In genomic region chr11:130524132-130524790, GRCh38 we compare ENCODE assay signal across 18 cellular contexts.
A peak's percentile ranks its signal among the peaks of the same experiment; 100 is the strongest.
DNase-seq lines count a peak whose midpoint lies in the region; ATAC-seq and TF ChIP-seq lines count a peak whose summit lies in the region.
"Had no signal": no experiment of that assay in that cellular context is flagged by ENCODE, and none has a peak within 500 bp of the region (broad histone marks: within the 10 kb centered on the region; RNA-seq: fewer than 3 reads in every experiment).

No MANE protein-coding gene starts in this region.

- no peak for TF ChIP-seq POLR2A in upper lobe of left lung (IDR thresholded peaks at IDR 0.05)

- H3K9me3 Mint-ChIP-seq in HFFc6 (no peaks in the 10 kb centered on the region), chondrocyte (ENCODE audit: low read depth) (no peaks in the 10 kb centered on the region)
- H3K9me3 Mint-ChIP-seq: CD8-positive, alpha-beta T cell had no signal

- H3K4me2 ChIP-seq in mesenchymal stem cell (ENCODE audit: low read length, poor library complexity, severe bottlenecking), result no peak overlapping the region
- H3K4me2 ChIP-seq: BLaER1 had no signal

- no peaks in the 10 kb centered on the region for H3K36me3 Mint-ChIP-seq in HFFc6 (ENCODE audit: low read depth)
- peaks cover 3% of the 10 kb centered on the region for H3K36me3 Mint-ChIP-seq in chondrocyte (ENCODE audit: low read depth)
- H3K36me3 Mint-ChIP-seq: CD8-positive, alpha-beta T cell had no signal

- no peak overlapping the region for H2BK15ac ChIP-seq in mesenchymal stem cell (ENCODE audit: low read depth, poor library complexity, severe bottlenecking)

- no peak overlapping the region for H4K8ac ChIP-seq in mesenchymal stem cell (ENCODE audit: low read length)

- H3K4me3 Mint-ChIP-seq in HFFc6 (no peak overlapping the region), chondrocyte (ENCODE audit: unreplicated experiment) (no peak overlapping the region)
- H3K4me3 Mint-ChIP-seq: CD8-positive, alpha-beta T cell had no signal

- H3K23ac ChIP-seq in mesenchymal stem cell (ENCODE audit: low read length in 2 of 2), result no peak overlapping the region

- no peaks in the 10 kb centered on the region for H3K9me3 ChIP-seq in mesenchymal stem cell (ENCODE audit: control insufficient read depth, low read length)
- H3K9me3 ChIP-seq in subcutaneous abdominal adipose tissue (ENCODE audit: control insufficient read depth in 5 of 5, low read length in 5 of 5), result no peaks in the 10 kb centered on the region
- no peaks in the 10 kb centered on the region for H3K9me3 ChIP-seq in upper lobe of left lung
- H3K9me3 ChIP-seq: BLaER1, HAP-1 had no signal

- H3K4me3 ChIP-seq in mesenchymal stem cell (ENCODE audit: insufficient read depth in 1 of 2, low read depth in 1 of 2, low read length in 2 of 2) (no peak overlapping the region), subcutaneous abdominal adipose tissue (ENCODE audit: low read depth in 1 of 5, low read length in 5 of 5) (no peak overlapping the region), upper lobe of left lung (no peak overlapping the region)
- H3K4me3 ChIP-seq: BLaER1, HAP-1, K562 had no signal

- peak overlapping the region; percentile 57 for H2AK5ac ChIP-seq in mesenchymal stem cell (ENCODE audit: low read length, severe bottlenecking)

- H3K27me3 ChIP-seq in mesenchymal stem cell (ENCODE audit: control insufficient read depth in 1 of 2, insufficient read depth in 1 of 2, low read length in 2 of 2) (no peaks in the 10 kb centered on the region), subcutaneous abdominal adipose tissue (ENCODE audit: control insufficient read depth in 5 of 5, insufficient read depth in 4 of 5, low read length in 5 of 5) (peaks cover 0 to 3% (median 0%) of the 10 kb centered on the region in 5 donors), upper lobe of left lung (no peaks in the 10 kb centered on the region)
- H3K27me3 ChIP-seq: BLaER1 had no signal

- H3K4me1 ChIP-seq in mesenchymal stem cell (ENCODE audit: control insufficient read depth, insufficient read depth, low read depth, low read length) (peaks cover 34% of the 10 kb centered on the region), subcutaneous abdominal adipose tissue (ENCODE audit: control insufficient read depth in 5 of 5, insufficient read depth in 5 of 5, low read length in 5 of 5) (peaks cover 18 to 54% (median 43%) of the 10 kb centered on the region in 5 donors), upper lobe of left lung (peaks cover 0 to 9% (median 3%) of the 10 kb centered on the region in 4 donors)
- H3K4me1 ChIP-seq: HAP-1 had no signal

- H2BK5ac ChIP-seq in mesenchymal stem cell (ENCODE audit: low read depth, low read length, poor library complexity, severe bottlenecking), result no peak overlapping the region

- H2BK12ac ChIP-seq in mesenchymal stem cell (ENCODE audit: low read length in 2 of 2), result peak overlapping the region; percentile 70 to 89

- H3K9ac ChIP-seq in mesenchymal stem cell (ENCODE audit: low read length) (peak overlapping the region; percentile 28), subcutaneous abdominal adipose tissue (ENCODE audit: low read length in 5 of 5) (no peak overlapping the region)
- H3K9ac ChIP-seq: BLaER1 had no signal

- H4K91ac ChIP-seq in mesenchymal stem cell (ENCODE audit: low read length), result no peak overlapping the region

- H3K18ac ChIP-seq in mesenchymal stem cell (ENCODE audit: low read depth in 1 of 2, low read length in 2 of 2), result peak overlapping the region; percentile 37 to 86

- H3K27ac ChIP-seq in mesenchymal stem cell (ENCODE audit: low read length, poor library complexity, severe bottlenecking), result no peak overlapping the region
- H3K27ac ChIP-seq in subcutaneous abdominal adipose tissue (ENCODE audit: low read depth, low read length), result peak overlapping the region; percentile 1
- H3K27ac ChIP-seq in upper lobe of left lung, result peak overlapping the region in 1 of 4 donors; percentile 60
- H3K27ac ChIP-seq: BLaER1 had no signal

- H3K14ac ChIP-seq in mesenchymal stem cell (ENCODE audit: low read length in 2 of 2), result no peak overlapping the region

- H3K4ac ChIP-seq in mesenchymal stem cell (ENCODE audit: low read depth in 1 of 2, low read length in 2 of 2), result peak overlapping the region in 1 of 2 experiments; percentile 25

- peaks cover 48% of the 10 kb centered on the region for H3K4me1 Mint-ChIP-seq in HFFc6 (ENCODE audit: low read depth)
- H3K4me1 Mint-ChIP-seq in chondrocyte (ENCODE audit: low read depth), result peaks cover 38% of the 10 kb centered on the region

- TF ChIP-seq CTCF in HFFc6 (IDR thresholded peaks at IDR 0.05) (no peak), chondrocyte (IDR thresholded peaks at IDR 0.05) (no peak), upper lobe of left lung (IDR thresholded peaks at IDR 0.05) (no peak)

- 97% methylated on average over 7 of the region's 8 CpGs for WGBS in mesenchymal stem cell
- WGBS in upper lobe of left lung, 2 donors, result 90 to 94% methylated on average over 8 of the region's 8 CpGs

- H3K36me3 ChIP-seq in mesenchymal stem cell (ENCODE audit: control insufficient read depth in 1 of 2, insufficient read depth in 2 of 2, low read depth in 1 of 2, low read length in 2 of 2) (no peaks in the 10 kb centered on the region), subcutaneous abdominal adipose tissue (ENCODE audit: control insufficient read depth in 5 of 5, insufficient read depth in 5 of 5, low read length in 5 of 5) (no peaks in the 10 kb centered on the region), upper lobe of left lung (no peaks in the 10 kb centered on the region)
- H3K36me3 ChIP-seq: BLaER1, HAP-1 had no signal

- no peak overlapping the region for H2AFZ ChIP-seq in mesenchymal stem cell (ENCODE audit: low read depth, low read length)

- peak overlapping the region; percentile 22 for H2BK120ac ChIP-seq in mesenchymal stem cell (ENCODE audit: low read depth, low read length)

- H3K27me3 Mint-ChIP-seq in HFFc6 (ENCODE audit: insufficient read depth), result no peaks in the 10 kb centered on the region; the same call in none of the 2 replicates
- H3K27me3 Mint-ChIP-seq in chondrocyte (ENCODE audit: low read depth), result no peaks in the 10 kb centered on the region

- H3K79me1 ChIP-seq in mesenchymal stem cell (replicated peaks; ENCODE audit: low read length, poor library complexity, severe bottlenecking), result no peaks in the 10 kb centered on the region

- TF ChIP-seq EP300 in upper lobe of left lung (IDR thresholded peaks at IDR 0.05), result no peak

- DNase-seq in HFFc6, result no peak
- DNase-seq in chondrocyte (ENCODE audit: low spot score), result no peak
- DNase-seq in mesenchymal stem cell, result no peak
- DNase-seq in putamen (ENCODE audit: low spot score), result no peak
- DNase-seq in upper lobe of left lung, result no peak
- DNase-seq: CD8-positive, alpha-beta T cell; DMS79 treated with DMSO at 0.1 percent for 48 hours; MV-4-11; NCI-H1417; NCI-H1930; NCI-H2171; NCI-H446; NK-92 treated with Interleukin-12 subunit alpha and Interleukin-12 subunit beta, amount 100 ng/mL, for 24 hours had no signal

- ATAC-seq in upper lobe of left lung (ENCODE audit: low FRiP score in 2 of 2) (no peak), HG03097 (IDR thresholded peaks at IDR 0.05; ENCODE audit: low FRiP score, unreplicated experiment) (no peak)
- ATAC-seq: CD8-positive, alpha-beta T cell; K562 had no signal

- 0 out of 2 replicates have a peak overlapping the region, but pooled peaks have one; percentile 15 for H3K27ac Mint-ChIP-seq in HFFc6
- peak overlapping the region; percentile 34 for H3K27ac Mint-ChIP-seq in chondrocyte (ENCODE audit: unreplicated experiment)
- H3K27ac Mint-ChIP-seq: CD8-positive, alpha-beta T cell had no signal
